15 cellular contexts compared by ENCODE assay signal in the genomic region with DNA sequence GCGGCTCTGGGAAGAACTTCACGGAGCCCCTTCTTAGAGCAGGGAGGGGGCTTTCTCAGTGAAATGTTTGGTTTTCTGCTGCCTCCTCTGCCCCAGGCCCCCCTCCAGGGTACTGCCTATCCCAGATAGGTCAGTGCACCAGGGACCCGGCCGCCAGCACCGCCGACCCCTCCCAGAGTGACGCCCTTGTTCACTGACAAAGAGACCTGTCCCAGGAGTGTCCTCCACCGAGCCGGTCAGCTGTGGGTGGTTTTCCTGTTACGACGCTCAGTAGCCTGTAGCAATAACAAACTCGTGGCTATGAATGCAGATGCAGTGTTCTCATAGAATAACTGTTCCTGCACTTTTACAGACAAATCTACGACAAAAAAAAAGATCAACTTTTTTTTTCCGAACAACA.
DNase-seq lines count a peak whose midpoint lies in the region; ATAC-seq, FAIRE-seq and TF ChIP-seq lines count a peak whose summit lies in the region.
"Had no signal": no experiment of that assay in that cellular context is flagged by ENCODE, and none has a peak within 500 bp of the region (broad histone marks: within the 10 kb centered on the region; RNA-seq: fewer than 3 reads in every experiment).

No MANE protein-coding gene starts in this region.

- H3K9me3 ChIP-seq in astrocyte (ENCODE audit: insufficient read depth, low read depth, low read length) (no peaks in the 10 kb centered on the region), subcutaneous abdominal adipose tissue (ENCODE audit: control insufficient read depth in 5 of 5, low read length in 5 of 5) (no peaks in the 10 kb centered on the region)

- no peak overlapping the region for H3K4me3 ChIP-seq in H7 (ENCODE audit: insufficient read depth, low read depth, low read length)
- no peak overlapping the region for H3K4me3 ChIP-seq in astrocyte (ENCODE audit: insufficient read depth, low read depth, low read length)
- H3K4me3 ChIP-seq in subcutaneous abdominal adipose tissue (ENCODE audit: low read depth in 1 of 5, low read length in 5 of 5) = no peak overlapping the region

- no peaks in the 10 kb centered on the region for H3K9me3 Mint-ChIP-seq in astrocyte (ENCODE audit: unreplicated experiment)
- H3K9me3 Mint-ChIP-seq: activated naive CD4-positive, alpha-beta T cell treated with anti-CD3 and anti-CD28 coated beads for 36 hours had no signal

- no peak for FAIRE-seq in astrocyte (lab: Jason Lieb, UNC)

- CTCF ChIA-PET in GM10248 (lab: Yijun Ruan, JAX) = interaction anchor here (1.3 kb wide), 1 partner anchor 12 kb away, joined by 3 read pairs; no protein-coding TSS in a partner anchor

- peak overlapping the region; percentile 82 for H3K27ac Mint-ChIP-seq in astrocyte (ENCODE audit: unreplicated experiment)
- H3K27ac Mint-ChIP-seq: activated naive CD4-positive, alpha-beta T cell treated with anti-CD3 and anti-CD28 coated beads for 36 hours; B cell had no signal

- H4K20me1 ChIP-seq in astrocyte (ENCODE audit: insufficient read depth, low read length) = peaks cover 55% of the 10 kb centered on the region

- no peak overlapping the region for H3K4me3 Mint-ChIP-seq in astrocyte (ENCODE audit: unreplicated experiment)
- H3K4me3 Mint-ChIP-seq: activated naive CD4-positive, alpha-beta T cell treated with anti-CD3 and anti-CD28 coated beads for 36 hours; B cell had no signal

- peaks cover 66% of the 10 kb centered on the region for H3K79me2 ChIP-seq in astrocyte (ENCODE audit: insufficient read depth, low read length)

- H3K27me3 ChIP-seq in H7 (ENCODE audit: control insufficient read depth, insufficient read depth, low read length) = no peaks in the 10 kb centered on the region
- no peaks in the 10 kb centered on the region for H3K27me3 ChIP-seq in astrocyte (ENCODE audit: insufficient read depth, low read length)
- H3K27me3 ChIP-seq in subcutaneous abdominal adipose tissue (ENCODE audit: control insufficient read depth in 5 of 5, insufficient read depth in 4 of 5, low read length in 5 of 5) = no peaks in the 10 kb centered on the region

- DNase-seq in H7 (peak; percentile 44), astrocyte (ENCODE audit: low read depth) (no peak), lung microvascular endothelial cell (ENCODE audit: low read depth in 2 of 2) (peak; percentile 40 to 50), GM10248 (ENCODE audit: extremely low spot score) (no peak), NCI-H2171 treated with DMSO at 0.1 percent for 48 hours (lab: John Stamatoyannopoulos, UW) (no peak)
- DNase-seq: activated CD8-positive, alpha-beta memory T cell treated with anti-CD3 and anti-CD28 coated beads for 24 hours; activated naive CD4-positive, alpha-beta T cell treated with anti-CD3 and anti-CD28 coated beads for 36 hours; DMS79 treated with DMSO at 0.1 percent for 48 hours; NCI-H146; stimulated activated CD4-positive, alpha-beta T cell treated with anti-CD3 and anti-CD28 coated beads, Interleukin-4, amount 100 ng/mL, for 1 hour had no signal

- TF ChIP-seq CTCF in astrocyte (IDR thresholded peaks at IDR 0.05; ENCODE audit: insufficient read depth, low read depth, low read length) (no peak), GM10248 (IDR thresholded peaks at IDR 0.05; ENCODE audit: control extremely low read depth, extremely low read depth, low read depth, missing control alignments) (no peak)

- peaks cover 22% of the 10 kb centered on the region for H3K36me3 Mint-ChIP-seq in astrocyte (ENCODE audit: low read depth, unreplicated experiment)

- POLR2A ChIA-PET in GM10248 (lab: Yijun Ruan, JAX) = no interaction called here

- H2AFZ ChIP-seq in astrocyte (ENCODE audit: low read depth, low read length) = no peak overlapping the region

- H3K36me3 ChIP-seq in H7 (replicated peaks; ENCODE audit: control insufficient read depth, insufficient read depth, low read length) (peaks cover 1% of the 10 kb centered on the region; the same call in 1 of the 2 replicates), astrocyte (ENCODE audit: insufficient read depth, low read length) (peaks cover 14% of the 10 kb centered on the region), subcutaneous abdominal adipose tissue (ENCODE audit: control insufficient read depth in 5 of 5, insufficient read depth in 5 of 5, low read length in 5 of 5) (peaks cover 0 to 66% (median 56%) of the 10 kb centered on the region in 5 donors)

- peaks cover 44% of the 10 kb centered on the region for H3K4me1 Mint-ChIP-seq in astrocyte (ENCODE audit: low read depth, unreplicated experiment)

- H3K27ac ChIP-seq in astrocyte (ENCODE audit: low read depth, low read length) = no peak overlapping the region
- H3K27ac ChIP-seq in subcutaneous abdominal adipose tissue (ENCODE audit: low read depth, low read length) = peak overlapping the region; percentile 6
- H3K27ac ChIP-seq: HL-60 had no signal

- ATAC-seq in GM21447 (IDR thresholded peaks at IDR 0.05; ENCODE audit: unreplicated experiment) = no peak
- ATAC-seq: HCT116 had no signal

- H3K4me1 ChIP-seq in astrocyte (ENCODE audit: insufficient read depth, low read length) = peaks cover 50% of the 10 kb centered on the region
- peaks cover 0 to 52% (median 38%) of the 10 kb centered on the region in 5 donors for H3K4me1 ChIP-seq in subcutaneous abdominal adipose tissue (ENCODE audit: control insufficient read depth in 5 of 5, insufficient read depth in 5 of 5, low read length in 5 of 5)

- no peaks in the 10 kb centered on the region for H3K27me3 Mint-ChIP-seq in astrocyte (ENCODE audit: low read depth, unreplicated experiment)
- H3K27me3 Mint-ChIP-seq: B cell had no signal

- no peak overlapping the region for H3K4me2 ChIP-seq in astrocyte (ENCODE audit: low read length)

- H3K9ac ChIP-seq in astrocyte (ENCODE audit: low read length) (peak overlapping the region; percentile 77), subcutaneous abdominal adipose tissue (ENCODE audit: low read length in 5 of 5) (no peak overlapping the region)

Comparison
In these comparisons a context has a peak if more than half of its experiments do, and no peak if none do; other contexts are left out.
1. DNase-seq: peak in H7 (single experiment) and lung microvascular endothelial cell (2 of 2); none in astrocyte (single experiment), GM10248 (single experiment) and NCI-H2171 treated with DMSO at 0.1 percent for 48 hours (single experiment).